Comparison of ENCODE assay signal across 2 cellular contexts in the genomic region with DNA sequence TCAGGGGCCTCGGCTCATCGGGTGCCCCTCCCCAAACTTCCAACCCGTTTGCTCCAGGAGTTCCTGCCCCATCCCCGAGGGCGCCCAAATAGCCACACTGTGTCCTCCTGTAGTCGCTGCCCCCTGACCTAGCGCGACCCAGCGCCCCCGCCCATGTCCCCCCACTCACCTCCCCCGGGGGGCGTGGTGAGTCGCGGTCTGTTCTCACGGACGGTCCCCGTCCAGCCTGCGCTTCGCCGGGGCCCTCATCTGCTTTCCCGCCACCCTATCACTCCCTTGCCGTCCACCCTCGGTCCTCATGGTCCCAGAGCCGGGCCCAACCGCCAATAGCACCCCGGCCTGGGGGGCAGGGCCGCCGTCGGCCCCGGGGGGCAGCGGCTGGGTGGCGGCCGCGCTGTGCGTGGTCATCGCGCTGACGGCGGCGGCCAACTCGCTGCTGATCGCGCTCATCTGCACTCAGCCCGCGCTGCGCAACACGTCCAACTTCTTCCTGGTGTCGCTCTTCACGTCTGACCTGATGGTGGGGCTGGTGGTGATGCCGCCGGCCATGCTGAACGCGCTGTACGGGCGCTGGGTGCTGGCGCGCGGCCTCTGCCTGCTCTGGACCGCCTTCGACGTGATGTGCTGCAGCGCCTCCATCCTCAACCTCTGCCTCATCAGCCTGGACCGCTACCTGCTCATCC.
TF ChIP-seq lines count a peak whose summit lies in the region.

No MANE protein-coding gene starts in this region.

TF ChIP-seq in A549, 52 proteins besides CTCF, POLR2A, EP300 and RAD21:
- TF ChIP-seq ZSCAN20 (CRISPR knock-in tag; IDR thresholded peaks at IDR 0.05) = no peak
- TF ChIP-seq MAFK (IDR thresholded peaks at IDR 0.05; ENCODE audit: partially characterized antibody) = no peak
- TF ChIP-seq HOXB5 (CRISPR knock-in tag; IDR thresholded peaks at IDR 0.05) = no peak
- TF ChIP-seq, protein P1, sequence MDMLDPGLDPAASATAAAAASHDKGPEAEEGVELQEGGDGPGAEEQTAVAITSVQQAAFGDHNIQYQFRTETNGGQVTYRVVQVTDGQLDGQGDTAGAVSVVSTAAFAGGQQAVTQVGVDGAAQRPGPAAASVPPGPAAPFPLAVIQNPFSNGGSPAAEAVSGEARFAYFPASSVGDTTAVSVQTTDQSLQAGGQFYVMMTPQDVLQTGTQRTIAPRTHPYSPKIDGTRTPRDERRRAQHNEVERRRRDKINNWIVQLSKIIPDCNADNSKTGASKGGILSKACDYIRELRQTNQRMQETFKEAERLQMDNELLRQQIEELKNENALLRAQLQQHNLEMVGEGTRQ (IDR thresholded peaks at IDR 0.05) = no peak
- TF ChIP-seq JUN (IDR thresholded peaks at IDR 0.05) = no peak
- no peak for TF ChIP-seq TFCP2L1 (CRISPR knock-in tag; IDR thresholded peaks at IDR 0.05)
- no peak for TF ChIP-seq MYC (IDR thresholded peaks at IDR 0.05; ENCODE audit: borderline replicate concordance, low read length)
- TF ChIP-seq ZNF302 (CRISPR knock-in tag; IDR thresholded peaks at IDR 0.05) = no peak
- no peak for TF ChIP-seq RFX5 (IDR thresholded peaks at IDR 0.05)
- no peak for TF ChIP-seq RARB (CRISPR knock-in tag; IDR thresholded peaks at IDR 0.05)
- TF ChIP-seq HOXA7 (CRISPR knock-in tag; IDR thresholded peaks at IDR 0.05) = no peak
- TF ChIP-seq EHMT2 (IDR thresholded peaks at IDR 0.05; ENCODE audit: low read depth) = no peak
- TF ChIP-seq RCOR1 (IDR thresholded peaks at IDR 0.05; ENCODE audit: low read depth, low read length) = no peak
- no peak for TF ChIP-seq CBX2 (IDR thresholded peaks at IDR 0.05; ENCODE audit: borderline replicate concordance, low read depth)
- no peak for TF ChIP-seq NR3C1 (IDR thresholded peaks at IDR 0.05)
- TF ChIP-seq FOSL2 (IDR thresholded peaks at IDR 0.05) = no peak
- no peak for TF ChIP-seq FOSL2 (CRISPR knock-in tag; IDR thresholded peaks at IDR 0.05)
- no peak for TF ChIP-seq BHLHE40 (IDR thresholded peaks at IDR 0.05; ENCODE audit: low read depth, low read length)
- no peak for TF ChIP-seq FOSB (CRISPR knock-in tag; IDR thresholded peaks at IDR 0.05)
TF ChIP-seq in A549: peak in this region for 0.

TF ChIP-seq in GM12878, 131 proteins besides CTCF, POLR2A, EP300 and RAD21:
- no peak for TF ChIP-seq SP1 (IDR thresholded peaks at IDR 0.05; ENCODE audit: low read depth, low read length)
- TF ChIP-seq, protein P2, sequence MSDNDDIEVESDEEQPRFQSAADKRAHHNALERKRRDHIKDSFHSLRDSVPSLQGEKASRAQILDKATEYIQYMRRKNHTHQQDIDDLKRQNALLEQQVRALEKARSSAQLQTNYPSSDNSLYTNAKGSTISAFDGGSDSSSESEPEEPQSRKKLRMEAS (IDR thresholded peaks at IDR 0.05; ENCODE audit: low read depth, low read length) = no peak
- TF ChIP-seq SMAD5 (IDR thresholded peaks at IDR 0.05; ENCODE audit: low read depth) = no peak
- no peak for TF ChIP-seq ZNF207 (IDR thresholded peaks at IDR 0.05; ENCODE audit: borderline replicate concordance)
- TF ChIP-seq NBN (IDR thresholded peaks at IDR 0.05) = no peak
- TF ChIP-seq REST (IDR thresholded peaks at IDR 0.05; ENCODE audit: low read depth, low read length) = no peak
- no peak for TF ChIP-seq SREBF1 (IDR thresholded peaks at IDR 0.05; ENCODE audit: low read length)
- no peak for TF ChIP-seq KAT2A (conservative IDR thresholded peaks at IDR 0.05; ENCODE audit: control insufficient read depth, low read depth, low read length)
- TF ChIP-seq KLF5 (IDR thresholded peaks at IDR 0.05; ENCODE audit: partially characterized antibody) = no peak
- TF ChIP-seq BCL11A (IDR thresholded peaks at IDR 0.05; ENCODE audit: low read depth, low read length) = no peak
- no peak for TF ChIP-seq ZBTB4 (CRISPR knock-in tag; IDR thresholded peaks at IDR 0.05)
- TF ChIP-seq ASH2L (IDR thresholded peaks at IDR 0.05; ENCODE audit: borderline replicate concordance, low read depth) = no peak
- TF ChIP-seq, protein P3, sequence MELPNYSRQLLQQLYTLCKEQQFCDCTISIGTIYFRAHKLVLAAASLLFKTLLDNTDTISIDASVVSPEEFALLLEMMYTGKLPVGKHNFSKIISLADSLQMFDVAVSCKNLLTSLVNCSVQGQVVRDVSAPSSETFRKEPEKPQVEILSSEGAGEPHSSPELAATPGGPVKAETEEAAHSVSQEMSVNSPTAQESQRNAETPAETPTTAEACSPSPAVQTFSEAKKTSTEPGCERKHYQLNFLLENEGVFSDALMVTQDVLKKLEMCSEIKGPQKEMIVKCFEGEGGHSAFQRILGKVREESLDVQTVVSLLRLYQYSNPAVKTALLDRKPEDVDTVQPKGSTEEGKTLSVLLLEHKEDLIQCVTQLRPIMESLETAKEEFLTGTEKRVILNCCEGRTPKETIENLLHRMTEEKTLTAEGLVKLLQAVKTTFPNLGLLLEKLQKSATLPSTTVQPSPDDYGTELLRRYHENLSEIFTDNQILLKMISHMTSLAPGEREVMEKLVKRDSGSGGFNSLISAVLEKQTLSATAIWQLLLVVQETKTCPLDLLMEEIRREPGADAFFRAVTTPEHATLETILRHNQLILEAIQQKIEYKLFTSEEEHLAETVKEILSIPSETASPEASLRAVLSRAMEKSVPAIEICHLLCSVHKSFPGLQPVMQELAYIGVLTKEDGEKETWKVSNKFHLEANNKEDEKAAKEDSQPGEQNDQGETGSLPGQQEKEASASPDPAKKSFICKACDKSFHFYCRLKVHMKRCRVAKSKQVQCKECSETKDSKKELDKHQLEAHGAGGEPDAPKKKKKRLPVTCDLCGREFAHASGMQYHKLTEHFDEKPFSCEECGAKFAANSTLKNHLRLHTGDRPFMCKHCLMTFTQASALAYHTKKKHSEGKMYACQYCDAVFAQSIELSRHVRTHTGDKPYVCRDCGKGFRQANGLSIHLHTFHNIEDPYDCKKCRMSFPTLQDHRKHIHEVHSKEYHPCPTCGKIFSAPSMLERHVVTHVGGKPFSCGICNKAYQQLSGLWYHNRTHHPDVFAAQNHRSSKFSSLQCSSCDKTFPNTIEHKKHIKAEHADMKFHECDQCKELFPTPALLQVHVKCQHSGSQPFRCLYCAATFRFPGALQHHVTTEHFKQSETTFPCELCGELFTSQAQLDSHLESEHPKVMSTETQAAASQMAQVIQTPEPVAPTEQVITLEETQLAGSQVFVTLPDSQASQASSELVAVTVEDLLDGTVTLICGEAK (IDR thresholded peaks at IDR 0.05; ENCODE audit: borderline replicate concordance) = no peak
- no peak for TF ChIP-seq IKZF1 (conservative IDR thresholded peaks at IDR 0.05)
- no peak for TF ChIP-seq ATF3 (IDR thresholded peaks at IDR 0.05; ENCODE audit: borderline replicate concordance, extremely low read depth, low read depth, low read length)
- TF ChIP-seq TAF1 (IDR thresholded peaks at IDR 0.05; ENCODE audit: borderline replicate concordance, low read depth, low read length) = no peak
- TF ChIP-seq PBX3 (IDR thresholded peaks at IDR 0.05; ENCODE audit: insufficient replicate concordance, low read depth, low read length) = no peak
- no peak for TF ChIP-seq TCF7 (IDR thresholded peaks at IDR 0.05; ENCODE audit: borderline replicate concordance)
- no peak for TF ChIP-seq RBBP5 (conservative IDR thresholded peaks at IDR 0.05)
- no peak for TF ChIP-seq SKIL (IDR thresholded peaks at IDR 0.05; ENCODE audit: low read depth, poor library complexity, severe bottlenecking)
